In genomic region chr11:110529043-110529442, GRCh38 we compare ENCODE assay signal across 12 cellular contexts.
DNase-seq lines count a peak whose midpoint lies in the region; ATAC-seq and TF ChIP-seq lines count a peak whose summit lies in the region.
"Had no signal": no experiment of that assay in that cellular context is flagged by ENCODE, and none has a peak within 500 bp of the region (broad histone marks: within the 10 kb centered on the region; RNA-seq: fewer than 3 reads in every experiment).

No MANE protein-coding gene starts in this region.

- H3K4me3 Mint-ChIP-seq in type B pancreatic cell (no peak overlapping the region), mesothelial cell of epicardium (no peak overlapping the region)
- H3K4me3 Mint-ChIP-seq: stimulated activated naive CD8-positive, alpha-beta T cell treated with anti-CD3 and anti-CD28 coated beads, Interleukin-15, Interleukin-2, amounts not matched to agents 100 ng/mL and 50 ng/mL, for 24 hours; T-helper 1 cell treated with Interleukin-12 subunit alpha and Interleukin-12 subunit beta and Interleukin-4 antibody, amounts not matched to agents 30 μg/mL and 1 μg/mL, for 36 hours had no signal

- no peaks in the 10 kb centered on the region for H3K36me3 ChIP-seq in left ventricle myocardium inferior
- H3K36me3 ChIP-seq in NT2/D1 (ENCODE audit: insufficient read depth, insufficient read length, low read length): no peaks in the 10 kb centered on the region
- H3K36me3 ChIP-seq in uterus: no peaks in the 10 kb centered on the region

- H3K4me1 Mint-ChIP-seq in type B pancreatic cell (ENCODE audit: unreplicated experiment) (no peaks in the 10 kb centered on the region), mesothelial cell of epicardium (no peaks in the 10 kb centered on the region)

- no peaks in the 10 kb centered on the region for H3K4me1 ChIP-seq in left ventricle myocardium inferior
- H3K4me1 ChIP-seq in NT2/D1 (ENCODE audit: insufficient read depth, insufficient read length): no peaks in the 10 kb centered on the region
- H3K4me1 ChIP-seq in uterus: no peaks in the 10 kb centered on the region

- H3K9ac ChIP-seq in NT2/D1 (ENCODE audit: insufficient read length, low read depth): no peak overlapping the region

- TF ChIP-seq POLR2A in uterus (IDR thresholded peaks at IDR 0.05): no peak

- peaks cover 20% of the 10 kb centered on the region for H3K9me3 Mint-ChIP-seq in type B pancreatic cell
- H3K9me3 Mint-ChIP-seq in mesothelial cell of epicardium: peaks cover 28% of the 10 kb centered on the region

- ATAC-seq in left ventricle myocardium superior: no peak

- H3K4me3 ChIP-seq in left ventricle myocardium inferior (no peak overlapping the region), NT2/D1 (ENCODE audit: insufficient read length, low read depth) (no peak overlapping the region), epithelial cell of proximal tubule (ENCODE audit: low read depth, low read length) (no peak overlapping the region), uterus (no peak overlapping the region)
- H3K4me3 ChIP-seq: smooth muscle cell had no signal

- H3K27ac ChIP-seq in left ventricle myocardium inferior (replicated peaks): no peak overlapping the region
- H3K27ac ChIP-seq in uterus: no peak overlapping the region

- no peak overlapping the region for H3K27ac Mint-ChIP-seq in type B pancreatic cell
- H3K27ac Mint-ChIP-seq in mesothelial cell of epicardium: no peak overlapping the region
- H3K27ac Mint-ChIP-seq: stimulated activated naive CD8-positive, alpha-beta T cell treated with anti-CD3 and anti-CD28 coated beads, Interleukin-15, Interleukin-2, amounts not matched to agents 100 ng/mL and 50 ng/mL, for 24 hours; T-helper 1 cell treated with Interleukin-12 subunit alpha and Interleukin-12 subunit beta and Interleukin-4 antibody, amounts not matched to agents 30 μg/mL and 1 μg/mL, for 36 hours had no signal

- H3K27me3 Mint-ChIP-seq in type B pancreatic cell (no peaks in the 10 kb centered on the region), mesothelial cell of epicardium (ENCODE audit: low read depth) (no peaks in the 10 kb centered on the region)
- H3K27me3 Mint-ChIP-seq: stimulated activated naive CD8-positive, alpha-beta T cell treated with anti-CD3 and anti-CD28 coated beads, Interleukin-15, Interleukin-2, amounts not matched to agents 100 ng/mL and 50 ng/mL, for 24 hours had no signal

- TF ChIP-seq CTCF in left ventricle myocardium inferior (IDR thresholded peaks at IDR 0.05; ENCODE audit: borderline replicate concordance) (peak; percentile 7), epithelial cell of proximal tubule (conservative IDR thresholded peaks at IDR 0.05; ENCODE audit: low read depth, low read length) (peak; percentile 47), type B pancreatic cell (conservative IDR thresholded peaks at IDR 0.05) (peak; percentile 49), uterus (IDR thresholded peaks at IDR 0.05) (no peak), mesothelial cell of epicardium (IDR thresholded peaks at IDR 0.05; ENCODE audit: unreplicated experiment) (no peak)

- no peak for DNase-seq in left ventricle myocardium inferior
- no peak for DNase-seq in left ventricle myocardium superior
- peak; percentile 43 for DNase-seq in NT2/D1 (ENCODE audit: low read depth, low spot score)
- no peak for DNase-seq in epithelial cell of proximal tubule (ENCODE audit: low read depth)
- DNase-seq in type B pancreatic cell (ENCODE audit: extremely low spot score, unreplicated experiment): no peak
- DNase-seq in kidney glomerular epithelial cell (lab: John Stamatoyannopoulos, UW): no peak
- DNase-seq in uterus: no peak
- no peak for DNase-seq in mesothelial cell of epicardium (ENCODE audit: low spot score in 2 of 2, unreplicated experiment in 2 of 2)
- DNase-seq: activated effector memory CD4-positive, alpha-beta T cell treated with anti-CD3 and anti-CD28 coated beads, Interleukin-2, amount 50 U/mL, for 16 hours had no signal

- H3K27me3 ChIP-seq in left ventricle myocardium inferior (ENCODE audit: low read depth) (no peaks in the 10 kb centered on the region), NT2/D1 (ENCODE audit: insufficient read depth, insufficient read length) (no peaks in the 10 kb centered on the region), uterus (no peaks in the 10 kb centered on the region)

- intact Hi-C loops in left ventricle myocardium inferior (cut with micrococcal nuclease) (no loop called here), left ventricle myocardium superior (cut with micrococcal nuclease) (no loop called here), uterus (cut with DNase I; ENCODE audit: low total_unique reads) (no loop called here)

- peaks cover 25% of the 10 kb centered on the region for H3K9me3 ChIP-seq in left ventricle myocardium inferior (replicated peaks)
- peaks cover 8% of the 10 kb centered on the region; the same call in 1 of the 2 replicates for H3K9me3 ChIP-seq in NT2/D1 (ENCODE audit: insufficient read depth, low read length)
- no peaks in the 10 kb centered on the region for H3K9me3 ChIP-seq in uterus

- H3K36me3 Mint-ChIP-seq in type B pancreatic cell (no peaks in the 10 kb centered on the region), mesothelial cell of epicardium (peaks cover 9% of the 10 kb centered on the region)

Comparison
In these comparisons a context has a peak if more than half of its experiments do, and no peak if none do; other contexts are left out.
1. CTCF ChIP-seq: peak in left ventricle myocardium inferior (single experiment), epithelial cell of proximal tubule (single experiment) and type B pancreatic cell (single experiment); none in uterus (0 of 4) and mesothelial cell of epicardium (single experiment).